ENCODE assay signal across 25 cellular contexts in genomic region chr10:111222961-111223360, GRCh38.
"Had no signal": no experiment of that assay in that cellular context is flagged by ENCODE, and none has a peak within 500 bp of the region (broad histone marks: within the 10 kb centered on the region; RNA-seq: fewer than 3 reads in every experiment).

No MANE protein-coding gene starts in this region.

- ATAC-seq: activated T-cell treated with anti-CD3 and anti-CD28 coated beads, Interleukin-2, amount 50 U/mL, for 4 hours; activated T-helper 17 cell treated with anti-CD3 and anti-CD28 coated beads, Interleukin-2, amount 50 U/mL, for 72 hours; esophagus mucosa; foreskin keratinocyte; heart left ventricle; WTC11 had no signal

- DNase-seq: activated CD4-positive, alpha-beta memory T cell treated with anti-CD3 and anti-CD28 coated beads, Interleukin-2, amount 10 ng/mL, durations not matched to agents 7 days and 5 days; activated CD4-positive, alpha-beta T cell treated with anti-CD3 and anti-CD28 coated beads for 1 hour; activated CD4-positive, alpha-beta T cell treated with anti-CD3 and anti-CD28 coated beads for 4 hours; activated CD4-positive, alpha-beta T cell treated with anti-CD3 and anti-CD28 coated beads, Interleukin-2, amount 10 ng/mL, durations not matched to agents 7 days and 5 days; activated CD4-positive, alpha-beta T cell treated with anti-CD3 and anti-CD28 coated beads, Interleukin-2, amount 50 U/mL, for 4 hours; activated effector memory CD4-positive, alpha-beta T cell treated with Interleukin-2 at 50 U/mL for 16 hours; activated gamma-delta T cell treated with Interleukin-2 at 50 U/mL for 16 hours; activated naive CD4-positive, alpha-beta T cell treated with anti-CD3 and anti-CD28 coated beads, Interleukin-2, amount 50 U/mL, for 16 hours; activated naive CD4-positive, alpha-beta T cell treated with Interleukin-2 at 50 U/mL for 16 hours; activated T-cell treated with anti-CD3 and anti-CD28 coated beads, Interleukin-2, amount 50 U/mL, for 4 hours; amniotic stem cell; brain microvascular endothelial cell; effector memory CD4-positive, alpha-beta T cell; endodermal cell; foreskin keratinocyte; gastrocnemius medialis; glutamatergic neuron; heart left ventricle; T-helper 2 cell had no signal

- H3K27ac ChIP-seq: brain microvascular endothelial cell, coronary artery, dorsolateral prefrontal cortex, foreskin keratinocyte, gastrocnemius medialis, heart left ventricle, VCaP had no signal

- H3K4me3 ChIP-seq: coronary artery, dorsolateral prefrontal cortex, gastrocnemius medialis, heart left ventricle had no signal

- H3K4me1 ChIP-seq: foreskin keratinocyte, heart left ventricle had no signal

- H3K9me3 ChIP-seq: gastrocnemius medialis, heart left ventricle had no signal

- H3K36me3 ChIP-seq: brain microvascular endothelial cell, gastrocnemius medialis, heart left ventricle had no signal

- H3K27me3 ChIP-seq: brain microvascular endothelial cell, foreskin keratinocyte had no signal
